In genomic region chr9:109255394-109255793, GRCh38 we compare ENCODE assay signal across 1 cellular context.
TF ChIP-seq lines count a peak whose summit lies in the region.

No MANE protein-coding gene starts in this region.

TF ChIP-seq in A549, 52 proteins besides CTCF, POLR2A, EP300 and RAD21 (continued from another document):
- no peak for TF ChIP-seq KDM5A (IDR thresholded peaks at IDR 0.05)
- no peak for TF ChIP-seq ESRRA (IDR thresholded peaks at IDR 0.05; ENCODE audit: borderline replicate concordance, low read length)
- TF ChIP-seq EHMT2 (IDR thresholded peaks at IDR 0.05; ENCODE audit: low read depth): no peak
- TF ChIP-seq SREBF2 (IDR thresholded peaks at IDR 0.05): no peak
- no peak for TF ChIP-seq SMC3 (IDR thresholded peaks at IDR 0.05)
- TF ChIP-seq ZNF302 (CRISPR knock-in tag; IDR thresholded peaks at IDR 0.05): no peak
TF ChIP-seq in A549: peak in this region for 0.
